Comparison of ENCODE assay signal across 9 cellular contexts in the genomic region with DNA sequence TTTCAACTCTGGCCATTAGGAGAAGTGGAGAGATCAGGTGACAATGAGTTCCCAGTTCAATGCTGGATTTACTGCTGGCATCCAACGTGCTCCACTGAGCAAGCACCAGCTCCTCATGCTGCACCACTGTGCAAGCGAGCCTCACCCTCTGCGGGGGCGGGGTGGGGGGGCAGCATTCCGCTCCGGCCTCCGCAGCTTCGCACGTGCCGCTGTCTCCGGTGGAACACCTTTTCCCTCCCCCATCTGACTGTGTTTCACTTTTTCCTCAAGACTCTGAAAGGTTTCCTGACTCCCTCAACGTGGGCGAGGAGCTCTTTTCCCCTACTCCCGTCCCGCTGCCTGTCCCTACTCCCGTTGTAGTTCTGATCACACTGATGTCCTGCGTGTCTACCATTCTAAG. TPM values are rescaled to one million over a fixed set of nuclear protein-coding genes. Genes with fewer than 3 reads are reported as not detected.
A peak's percentile ranks its signal among the peaks of the same experiment; 100 is the strongest.
DNase-seq lines count a peak whose midpoint lies in the region; ATAC-seq, FAIRE-seq and TF ChIP-seq lines count a peak whose summit lies in the region.
"Had no signal": no experiment of that assay in that cellular context is flagged by ENCODE, and none has a peak within 500 bp of the region (broad histone marks: within the 10 kb centered on the region; RNA-seq: fewer than 3 reads in every experiment).

No MANE protein-coding gene starts in this region.

- DNase-seq in NCI-H526 treated with DMSO at 0.1 percent for 48 hours (lab: John Stamatoyannopoulos, UW) (peak; percentile 12), NCI-H526 (lab: John Stamatoyannopoulos, UW) (no peak), keratinocyte (ENCODE audit: low read depth, low spot score) (no peak), NCI-H2196 (lab: John Stamatoyannopoulos, UW; ENCODE audit: unreplicated experiment) (no peak), NCI-H2171 (lab: John Stamatoyannopoulos, UW) (no peak), GM13977 (ENCODE audit: low spot score) (no peak)
- no peak for DNase-seq in activated naive CD8-positive, alpha-beta T cell treated with anti-CD3 and anti-CD28 coated beads, Interleukin-2, amount 10 ng/mL, durations not matched to agents 7 days and 5 days

- H3K4me1 Mint-ChIP-seq in activated naive CD8-positive, alpha-beta T cell treated with anti-CD3 and anti-CD28 coated beads, Interleukin-2, amount 10 ng/mL, durations not matched to agents 7 days and 5 days = peaks cover 5% of the 10 kb centered on the region

- H2AFZ ChIP-seq in keratinocyte (ENCODE audit: control insufficient read depth, low read length) = peak overlapping the region; percentile 40

- in situ Hi-C loops in GM13977 (cut with MboI; ENCODE audit: low pct_unique_long_range_greater_than_20kb, low sequenced_read_pairs, unreplicated experiment) = no loop called here

- peak overlapping the region; percentile 82 for H3K4me3 Mint-ChIP-seq in activated naive CD8-positive, alpha-beta T cell treated with anti-CD3 and anti-CD28 coated beads, Interleukin-2, amount 10 ng/mL, durations not matched to agents 7 days and 5 days

- peak overlapping the region; percentile 74 for H3K4me2 ChIP-seq in keratinocyte (ENCODE audit: control insufficient read depth, extremely low read depth, insufficient read depth, low read depth, low read length)
- H3K4me2 ChIP-seq: BLaER1 treated with 17β-estradiol and CSF1 and Interleukin-3, amounts not matched to agents 10 nM and 100 nM had no signal

- peak overlapping the region; percentile 81 for H3K9ac ChIP-seq in keratinocyte (ENCODE audit: control insufficient read depth, extremely low read depth, insufficient read depth, low read length)
- peak overlapping the region; percentile 51 to 74 for H3K9ac ChIP-seq in stomach smooth muscle (ENCODE audit: low read length in 2 of 2)
- H3K9ac ChIP-seq: BLaER1 treated with 17β-estradiol and CSF1 and Interleukin-3, amounts not matched to agents 10 nM and 100 nM had no signal

- peak overlapping the region; percentile 53 to 75 (median 63) for H3K4me3 ChIP-seq in keratinocyte (ENCODE audit: control insufficient read depth in 2 of 3, extremely low read depth in 1 of 3, insufficient read depth in 2 of 3, low read depth in 1 of 3, low read length in 3 of 3)
- peak overlapping the region; percentile 56 to 81 for H3K4me3 ChIP-seq in stomach smooth muscle (ENCODE audit: low read length in 2 of 2)
- H3K4me3 ChIP-seq: BLaER1 treated with 17β-estradiol and CSF1 and Interleukin-3, amounts not matched to agents 10 nM and 100 nM had no signal

- FAIRE-seq in keratinocyte (lab: Jason Lieb, UNC) = peak; percentile 75

- H3K4me1 ChIP-seq in keratinocyte (ENCODE audit: control insufficient read depth, extremely low read depth, insufficient read depth, low read length) = peaks cover 55% of the 10 kb centered on the region
- peaks cover 20% of the 10 kb centered on the region for H3K4me1 ChIP-seq in stomach smooth muscle (ENCODE audit: control insufficient read depth, insufficient read depth, low read length)

- H3K79me2 ChIP-seq in keratinocyte (ENCODE audit: control insufficient read depth, insufficient read depth, low read length) = peaks cover 38% of the 10 kb centered on the region

- H4K20me1 ChIP-seq in keratinocyte (ENCODE audit: control insufficient read depth, extremely low read depth, insufficient read depth, low read length) = no peaks in the 10 kb centered on the region
- H4K20me1 ChIP-seq: BLaER1 treated with 17β-estradiol and CSF1 and Interleukin-3, amounts not matched to agents 10 nM and 100 nM had no signal

- H3K27ac Mint-ChIP-seq in activated naive CD8-positive, alpha-beta T cell treated with anti-CD3 and anti-CD28 coated beads, Interleukin-2, amount 10 ng/mL, durations not matched to agents 7 days and 5 days = no peak overlapping the region

- no peaks in the 10 kb centered on the region for H3K9me1 ChIP-seq in keratinocyte (ENCODE audit: control insufficient read depth, extremely low read depth, insufficient read depth, low read length)

- ATAC-seq in activated naive CD8-positive, alpha-beta T cell treated with anti-CD3 and anti-CD28 coated beads, Interleukin-2, amount 10 ng/mL, durations not matched to agents 7 days and 5 days (ENCODE audit: low read depth) = no peak

- H3K36me3 ChIP-seq in keratinocyte (ENCODE audit: control insufficient read depth in 2 of 2, extremely low read depth in 1 of 2, insufficient read depth in 2 of 2, low read length in 2 of 2) (peaks cover 0 to 8% of the 10 kb centered on the region in 2 experiments), stomach smooth muscle (ENCODE audit: control insufficient read depth in 2 of 2, insufficient read depth in 2 of 2, low read length in 2 of 2) (no peaks in the 10 kb centered on the region)
- H3K36me3 ChIP-seq: BLaER1 treated with 17β-estradiol and CSF1 and Interleukin-3, amounts not matched to agents 10 nM and 100 nM had no signal

- dilution Hi-C loops in keratinocyte (cut with MboI; ENCODE audit: extremely low pct_ligation_motif_present, low sequenced_read_pairs) = no loop called here

- H3K27ac ChIP-seq in keratinocyte (ENCODE audit: control insufficient read depth, insufficient read depth, low read length) = peak overlapping the region; percentile 99
- no peak overlapping the region for H3K27ac ChIP-seq in stomach smooth muscle (ENCODE audit: low read length)
- H3K27ac ChIP-seq: BLaER1 treated with 17β-estradiol and CSF1 and Interleukin-3, amounts not matched to agents 10 nM and 100 nM had no signal

- H3K27me3 ChIP-seq in keratinocyte (ENCODE audit: control insufficient read depth, extremely low read depth, insufficient read depth, low read length) (no peaks in the 10 kb centered on the region), stomach smooth muscle (ENCODE audit: control insufficient read depth in 1 of 2, insufficient read depth in 2 of 2, low read length in 2 of 2) (no peaks in the 10 kb centered on the region)
- H3K27me3 ChIP-seq: BLaER1 treated with 17β-estradiol and CSF1 and Interleukin-3, amounts not matched to agents 10 nM and 100 nM had no signal

- H3K27me3 Mint-ChIP-seq in activated naive CD8-positive, alpha-beta T cell treated with anti-CD3 and anti-CD28 coated beads, Interleukin-2, amount 10 ng/mL, durations not matched to agents 7 days and 5 days = peaks cover 10% of the 10 kb centered on the region

- H3K9me3 ChIP-seq in keratinocyte (ENCODE audit: control insufficient read depth, low read depth, low read length) (no peaks in the 10 kb centered on the region), stomach smooth muscle (ENCODE audit: control insufficient read depth in 2 of 2, low read length in 2 of 2) (no peaks in the 10 kb centered on the region)
- H3K9me3 ChIP-seq: BLaER1 treated with 17β-estradiol and CSF1 and Interleukin-3, amounts not matched to agents 10 nM and 100 nM had no signal

- no peak for TF ChIP-seq CTCF in keratinocyte (optimal IDR thresholded peaks at IDR 0.05 in 1 of 3, IDR thresholded peaks at IDR 0.05 in 1 of 3, conservative IDR thresholded peaks at IDR 0.05 in 1 of 3; ENCODE audit: extremely low read depth in 1 of 3, insufficient read depth in 2 of 3, low read length in 3 of 3)
- TF ChIP-seq CTCF in GM13977 (IDR thresholded peaks at IDR 0.05; ENCODE audit: extremely low read depth, insufficient read depth, missing control alignments) = no peak

- POLR2A ChIA-PET in activated naive CD8-positive, alpha-beta T cell treated with anti-CD3 and anti-CD28 coated beads, Interleukin-2, amount 10 ng/mL, durations not matched to agents 7 days and 5 days (lab: Charles Lee) = interaction anchor here (1.2 kb wide), 1 partner anchor 10 kb away, joined by 3 read pairs; no protein-coding TSS in a partner anchor

- no peaks in the 10 kb centered on the region for H3K36me3 Mint-ChIP-seq in activated naive CD8-positive, alpha-beta T cell treated with anti-CD3 and anti-CD28 coated beads, Interleukin-2, amount 10 ng/mL, durations not matched to agents 7 days and 5 days

- H3K9me3 Mint-ChIP-seq in activated naive CD8-positive, alpha-beta T cell treated with anti-CD3 and anti-CD28 coated beads, Interleukin-2, amount 10 ng/mL, durations not matched to agents 7 days and 5 days = no peaks in the 10 kb centered on the region

RNA-seq across cellular contexts. Expression of gene RHOD, which starts 0.8 kb away (rescaled TPM):
- total RNA-seq in activated naive CD8-positive, alpha-beta T cell treated with anti-CD3 and anti-CD28 coated beads, Interleukin-2, amount 10 ng/mL, durations not matched to agents 7 days and 5 days = under 1 TPM; 0.39 to 0.54 TPM
- 113 to 235 TPM (median 119 TPM) in 3 replicates for polyA plus RNA-seq in keratinocyte
- 534 TPM for polyA plus RNA-seq in keratinocyte (2011; ENCODE audit: low read depth)
- 86.2 and 199 TPM in 2 replicates for polyA plus RNA-seq in keratinocyte (2011; cell fraction: cytosol; rRNA removed)
- 50.8 and 66.9 TPM in 2 replicates for polyA plus RNA-seq in keratinocyte (2011; cell fraction: nucleus; rRNA removed)
- 156 and 276 TPM in 2 replicates for polyA plus RNA-seq in keratinocyte (2012; ENCODE audit: low replicate concordance)
- polyA minus RNA-seq in keratinocyte = 35.5 to 161 TPM (median 81.9 TPM) in 3 replicates
- 171 TPM for polyA minus RNA-seq in keratinocyte (2011; cell fraction: cytosol; rRNA and poly(A)+ RNA removed)
- polyA minus RNA-seq in keratinocyte (2011; cell fraction: nucleus; rRNA and poly(A)+ RNA removed) = 25.4 and 34.8 TPM in 2 replicates

RNA-seq across cellular contexts. Expression of gene SYT12, which starts 32.9 kb away (rescaled TPM):
- total RNA-seq in activated naive CD8-positive, alpha-beta T cell treated with anti-CD3 and anti-CD28 coated beads, Interleukin-2, amount 10 ng/mL, durations not matched to agents 7 days and 5 days = not detected
- 0.05 to 0.09 TPM in 2 of 3 replicates, not detected in the other for polyA plus RNA-seq in keratinocyte
- polyA plus RNA-seq in keratinocyte (2011; ENCODE audit: low read depth) = not detected
- 0.01 and 0.02 TPM in 2 replicates for polyA plus RNA-seq in keratinocyte (2011; cell fraction: cytosol; rRNA removed)
- 0.05 and 0.23 TPM in 2 replicates for polyA plus RNA-seq in keratinocyte (2011; cell fraction: nucleus; rRNA removed)
- 0.08 and 0.16 TPM in 2 replicates for polyA plus RNA-seq in keratinocyte (2012; ENCODE audit: low replicate concordance)
- 0.03 to 0.16 TPM (median 0.13 TPM) in 3 replicates for polyA minus RNA-seq in keratinocyte
- 0.38 TPM for polyA minus RNA-seq in keratinocyte (2011; cell fraction: cytosol; rRNA and poly(A)+ RNA removed)
- 0.11 and 0.16 TPM in 2 replicates for polyA minus RNA-seq in keratinocyte (2011; cell fraction: nucleus; rRNA and poly(A)+ RNA removed)
